ENCODE assay signal across 10 cellular contexts in genomic region chr13:49214917-49215376, GRCh38. TPM values are rescaled to one million over a fixed set of nuclear protein-coding genes. Genes with fewer than 3 reads are reported as not detected.
DNase-seq lines count a peak whose midpoint lies in the region; ATAC-seq, FAIRE-seq and TF ChIP-seq lines count a peak whose summit lies in the region.
"Had no signal": no experiment of that assay in that cellular context is flagged by ENCODE, and none has a peak within 500 bp of the region (broad histone marks: within the 10 kb centered on the region; RNA-seq: fewer than 3 reads in every experiment).

No MANE protein-coding gene starts in this region.

- TF ChIP-seq EP300 in HepG2 (IDR thresholded peaks at IDR 0.05; ENCODE audit: low read depth in 2 of 2, low read length in 2 of 2), result peak in 1 of 2 experiments; percentile 9; a peak in 1 of 4 replicates
- TF ChIP-seq EP300 in HepG2 (CRISPR knock-in tag; IDR thresholded peaks at IDR 0.05; ENCODE audit: borderline replicate concordance), result no peak

- ATAC-seq in GM21423 (IDR thresholded peaks at IDR 0.05; ENCODE audit: unreplicated experiment), result peak; percentile 64
- ATAC-seq in HepG2, result peak; percentile 80

- H3K9ac ChIP-seq in HepG2 (ENCODE audit: insufficient read depth, low read depth, low read length), result peak overlapping the region; percentile 33; the same call in 1 of the 2 replicates

- WGBS in HepG2 (ENCODE audit: low lambda C conversion rate), result 4% methylated on average over 5 of the region's 6 CpGs

- H2AFZ ChIP-seq in HepG2 (ENCODE audit: low read length), result peak overlapping the region; percentile 8

- TF ChIP-seq CTCF in HepG2 (CRISPR knock-in tag; IDR thresholded peaks at IDR 0.05), result peak; percentile 68

- peak; percentile 73 to 77 for TF ChIP-seq POLR2A in HepG2 (IDR thresholded peaks at IDR 0.05; ENCODE audit: insufficient read depth in 1 of 2, low read depth in 2 of 2, low read length in 2 of 2)

- peak; percentile 82 for FAIRE-seq in HepG2 (lab: Jason Lieb, UNC)

- H3K27ac ChIP-seq in HepG2 (ENCODE audit: extremely low read length, insufficient read depth, low read length), result peak overlapping the region; percentile 62

- H3K4me2 ChIP-seq in HepG2 (ENCODE audit: low read depth, low read length), result peak overlapping the region; percentile 81

- H3K4me1 ChIP-seq in HepG2 (ENCODE audit: insufficient read depth, low read length), result peaks cover 32% of the 10 kb centered on the region

- no peaks in the 10 kb centered on the region for H4K20me1 ChIP-seq in HepG2 (ENCODE audit: insufficient read depth, low read length)

- no TSS peak for BruUV-seq in HepG2 (replicated peaks; lab: Mats Ljungman, UMichigan)

- no peaks in the 10 kb centered on the region for H3K36me3 ChIP-seq in HepG2 (replicated peaks in 1 of 2; ENCODE audit: control insufficient read depth in 1 of 2, insufficient read depth in 2 of 2, low read length in 2 of 2)

- peak overlapping the region; percentile 23 to 34 (median 24); a peak in 3 of 6 replicates for H3K4me3 ChIP-seq in HepG2 (replicated peaks in 1 of 3; ENCODE audit: insufficient read depth in 1 of 3, low read depth in 2 of 3, low read length in 3 of 3)

- no peak for TF ChIP-seq RAD21 in HepG2 (CRISPR knock-in tag; IDR thresholded peaks at IDR 0.05)

- intact Hi-C loops in HepG2 (cut with micrococcal nuclease; ENCODE audit: unreplicated experiment), result no loop called here

- no peaks in the 10 kb centered on the region for H3K9me3 ChIP-seq in HepG2 (ENCODE audit: low read length)

- H3K79me2 ChIP-seq in HepG2 (ENCODE audit: insufficient read depth, low read length), result no peaks in the 10 kb centered on the region

- in situ Hi-C loops in HepG2 (cut with HindIII; ENCODE audit: extremely low pct_ligation_motif_present, low pct_unique_long_range_greater_than_20kb), result no loop called here

- peak; percentile 45 for DNase-seq in D341Med (ENCODE audit: low spot score)
- peak; percentile 33 for DNase-seq in NCI-H69 (lab: John Stamatoyannopoulos, UW)
- peak; percentile 18 for DNase-seq in activated T-helper 1 cell treated with Interleukin-2 at 50 U/mL for 16 hours (ENCODE audit: low read depth)
- DNase-seq in HepG2 (ENCODE audit: low spot score), result peak; percentile 78
- DNase-seq in cortex of kidney (lab: John Stamatoyannopoulos, UW), result no peak
- DNase-seq in 8988T, result no peak
- DNase-seq in NCI-H226, result no peak

- no peaks in the 10 kb centered on the region for H3K27me3 ChIP-seq in HepG2 (ENCODE audit: control insufficient read depth in 1 of 2, insufficient read depth in 2 of 2, low read length in 2 of 2)

- POLR2A ChIA-PET in HepG2 (lab: Yijun Ruan, JAX), result interaction anchor here (0.7 to 2.2 kb wide), 11 partner anchors 10 to 578 kb away, joined by 3 to 22 read pairs (median 3); partner anchors contain the start of gene CDADC1

- CTCF ChIA-PET in HepG2 (lab: Yijun Ruan, JAX; ENCODE audit: low intra/inter-chr PET ratio, low total read pairs), result no interaction called here

TF ChIP-seq in HepG2, 621 proteins besides CTCF, POLR2A, EP300 and RAD21 (continues in another document):
- TF ChIP-seq ZNF260 (CRISPR knock-in tag; IDR thresholded peaks at IDR 0.05; ENCODE audit: borderline replicate concordance, low read depth) (no peak), MXI1 (IDR thresholded peaks at IDR 0.05; ENCODE audit: borderline replicate concordance, low read depth, low read length) (no peak), THAP8 (CRISPR knock-in tag; IDR thresholded peaks at IDR 0.05; ENCODE audit: borderline replicate concordance) (no peak), CC2D1A (CRISPR knock-in tag; IDR thresholded peaks at IDR 0.05) (no peak), TBL1XR1 (IDR thresholded peaks at IDR 0.05; ENCODE audit: borderline replicate concordance, low read length, partially characterized antibody) (no peak), CBX5 (CRISPR knock-in tag; IDR thresholded peaks at IDR 0.05; ENCODE audit: borderline replicate concordance) (peak; percentile 53), ZKSCAN5 (CRISPR knock-in tag; IDR thresholded peaks at IDR 0.05) (no peak), MYPOP (CRISPR knock-in tag; IDR thresholded peaks at IDR 0.05) (peak; percentile 70; the same call in 1 of the 2 replicates), ZGPAT (CRISPR knock-in tag; IDR thresholded peaks at IDR 0.05) (peak; percentile 65), ZNF790 (CRISPR knock-in tag; IDR thresholded peaks at IDR 0.05; ENCODE audit: borderline replicate concordance) (no peak), RCOR2 (CRISPR knock-in tag; IDR thresholded peaks at IDR 0.05) (no peak), TBX2 (CRISPR knock-in tag; IDR thresholded peaks at IDR 0.05; ENCODE audit: borderline replicate concordance) (peak; percentile 51; the same call in 1 of the 2 replicates)

RNA-seq across cellular contexts. Expression of gene MLNR, which starts 5.2 kb away (rescaled TPM):
- 0.46 TPM in 1 of 2 replicates, not detected in the other for total RNA-seq in HepG2 (2016; rRNA removed; fragmentation: Illumina TruSeq; extraction: Trizol)
- total RNA-seq in HepG2 (2016; cell fraction: cytosol; rRNA removed; fragmentation: Illumina TruSeq; extraction: Trizol; ENCODE audit: low read depth), result 0.18 TPM in 1 of 2 replicates, not detected in the other
- total RNA-seq in HepG2 (2016; cell fraction: insoluble cytoplasmic fraction; rRNA removed; fragmentation: Illumina TruSeq; extraction: Trizol), result 0.15 and 0.26 TPM in 2 replicates
- not detected in 2 replicates for total RNA-seq in HepG2 (2016; cell fraction: membrane; rRNA removed; fragmentation: Illumina TruSeq; extraction: Trizol)
- total RNA-seq in HepG2 (2016; cell fraction: nucleus; rRNA removed; fragmentation: Illumina TruSeq; extraction: Trizol), result 0.41 and 0.62 TPM in 2 replicates
- not detected in 2 replicates for polyA plus RNA-seq in HepG2 (2011; rRNA removed)
- 0.07 TPM in 1 of 2 replicates, not detected in the other for polyA plus RNA-seq in HepG2 (2011; cell fraction: cytosol; rRNA removed)
- polyA plus RNA-seq in HepG2 (2011; cell fraction: nucleus; rRNA removed), result 0.45 and 0.61 TPM in 2 replicates
- polyA plus RNA-seq in HepG2 (2012), result not detected in 2 replicates
- not detected in 2 replicates for polyA plus RNA-seq in HepG2 (2016; cell fraction: cytosol; fragmentation: Illumina TruSeq; extraction: Trizol; ENCODE audit: low read depth)
- polyA plus RNA-seq in HepG2 (2016; cell fraction: insoluble cytoplasmic fraction; fragmentation: Illumina TruSeq; extraction: Trizol; ENCODE audit: low read depth), result not detected in 2 replicates
- polyA plus RNA-seq in HepG2 (2016; cell fraction: membrane; fragmentation: Illumina TruSeq; extraction: Trizol; ENCODE audit: low read depth), result not detected in 2 replicates
- not detected in 2 replicates for polyA plus RNA-seq in HepG2 (2016; cell fraction: nucleus; fragmentation: Illumina TruSeq; extraction: Trizol; ENCODE audit: insufficient read depth, low read depth)
- 0.66 TPM in 1 of 2 replicates, not detected in the other for polyA minus RNA-seq in HepG2 (2011; rRNA and poly(A)+ RNA removed; ENCODE audit: low replicate concordance)
- 0.49 and 0.53 TPM in 2 replicates for polyA minus RNA-seq in HepG2 (2011; cell fraction: cytosol; rRNA and poly(A)+ RNA removed)
- polyA minus RNA-seq in HepG2 (2011; cell fraction: nucleus; rRNA and poly(A)+ RNA removed), result 1.2 and 2.2 TPM in 2 replicates
- total RNA-seq: HT1080 had no signal
- polyA plus RNA-seq: esophagus had no signal

RNA-seq across cellular contexts. Expression of gene CDADC1, which starts 32.8 kb away (rescaled TPM):
- total RNA-seq in HepG2 (2016; rRNA removed; fragmentation: Illumina TruSeq; extraction: Trizol), result 9.0 and 10.8 TPM in 2 replicates
- total RNA-seq in HepG2 (2016; cell fraction: cytosol; rRNA removed; fragmentation: Illumina TruSeq; extraction: Trizol; ENCODE audit: low read depth), result 5.3 and 6.2 TPM in 2 replicates
- 8.1 and 8.9 TPM in 2 replicates for total RNA-seq in HepG2 (2016; cell fraction: insoluble cytoplasmic fraction; rRNA removed; fragmentation: Illumina TruSeq; extraction: Trizol)
- total RNA-seq in HepG2 (2016; cell fraction: membrane; rRNA removed; fragmentation: Illumina TruSeq; extraction: Trizol), result 12.5 and 15.3 TPM in 2 replicates
- 7.2 and 9.0 TPM in 2 replicates for total RNA-seq in HepG2 (2016; cell fraction: nucleus; rRNA removed; fragmentation: Illumina TruSeq; extraction: Trizol)
- polyA plus RNA-seq in HepG2 (2011; rRNA removed), result 2.4 and 2.7 TPM in 2 replicates
- 1.4 and 1.9 TPM in 2 replicates for polyA plus RNA-seq in HepG2 (2011; cell fraction: cytosol; rRNA removed)
- polyA plus RNA-seq in HepG2 (2011; cell fraction: nucleus; rRNA removed), result 1.7 and 2.8 TPM in 2 replicates
- polyA plus RNA-seq in HepG2 (2012), result 5.4 and 6.3 TPM in 2 replicates
- polyA plus RNA-seq in HepG2 (2016; cell fraction: cytosol; fragmentation: Illumina TruSeq; extraction: Trizol; ENCODE audit: low read depth), result 10.5 and 11.5 TPM in 2 replicates
- 10.0 and 11.9 TPM in 2 replicates for polyA plus RNA-seq in HepG2 (2016; cell fraction: insoluble cytoplasmic fraction; fragmentation: Illumina TruSeq; extraction: Trizol; ENCODE audit: low read depth)
- 14.2 and 15.4 TPM in 2 replicates for polyA plus RNA-seq in HepG2 (2016; cell fraction: membrane; fragmentation: Illumina TruSeq; extraction: Trizol; ENCODE audit: low read depth)
- 6.8 and 11.4 TPM in 2 replicates for polyA plus RNA-seq in HepG2 (2016; cell fraction: nucleus; fragmentation: Illumina TruSeq; extraction: Trizol; ENCODE audit: insufficient read depth, low read depth)
- 3.2 and 6.0 TPM in 2 replicates for polyA minus RNA-seq in HepG2 (2011; rRNA and poly(A)+ RNA removed; ENCODE audit: low replicate concordance)
- 0.97 and 1.7 TPM in 2 replicates for polyA minus RNA-seq in HepG2 (2011; cell fraction: cytosol; rRNA and poly(A)+ RNA removed)
- 7.8 and 8.4 TPM in 2 replicates for polyA minus RNA-seq in HepG2 (2011; cell fraction: nucleus; rRNA and poly(A)+ RNA removed)

Comparison
In these comparisons a context has a peak if more than half of its experiments do, and no peak if none do; other contexts are left out.
1. DNase-seq: peak in D341Med (single experiment), NCI-H69 (single experiment), activated T-helper 1 cell treated with Interleukin-2 at 50 U/mL for 16 hours (single experiment) and HepG2 (single experiment); none in cortex of kidney (single experiment), 8988T (single experiment) and NCI-H226 (single experiment).